ENCODE assay signal across 27 cellular contexts in genomic region chr5:43486353-43486752, GRCh38. TPM values are rescaled to one million over a fixed set of nuclear protein-coding genes. Genes with fewer than 3 reads are reported as not detected.
DNase-seq lines count a peak whose midpoint lies in the region; ATAC-seq and TF ChIP-seq lines count a peak whose summit lies in the region.
"Had no signal": no experiment of that assay in that cellular context is flagged by ENCODE, and none has a peak within 500 bp of the region (broad histone marks: within the 10 kb centered on the region; RNA-seq: fewer than 3 reads in every experiment).

No MANE protein-coding gene starts in this region.

- no peak for TF ChIP-seq CTCF in 22Rv1 (IDR thresholded peaks at IDR 0.05)
- no peak for TF ChIP-seq CTCF in activated CD8-positive, alpha-beta T cell treated with anti-CD3 and anti-CD28 coated beads for 36 hours (IDR thresholded peaks at IDR 0.05)

- H3K27me3 Mint-ChIP-seq in activated CD4-positive, alpha-beta T cell treated with anti-CD3 and anti-CD28 coated beads for 36 hours, result no peaks in the 10 kb centered on the region
- no peaks in the 10 kb centered on the region for H3K27me3 Mint-ChIP-seq in activated CD8-positive, alpha-beta T cell treated with anti-CD3 and anti-CD28 coated beads for 36 hours
- no peaks in the 10 kb centered on the region for H3K27me3 Mint-ChIP-seq in effector memory CD8-positive, alpha-beta T cell
- H3K27me3 Mint-ChIP-seq: type B pancreatic cell had no signal

- H3K36me3 Mint-ChIP-seq in activated CD4-positive, alpha-beta T cell treated with anti-CD3 and anti-CD28 coated beads for 36 hours (ENCODE audit: low read depth), result peaks cover 39% of the 10 kb centered on the region
- peaks cover 45% of the 10 kb centered on the region for H3K36me3 Mint-ChIP-seq in activated CD8-positive, alpha-beta T cell treated with anti-CD3 and anti-CD28 coated beads for 36 hours (ENCODE audit: low read depth)
- H3K36me3 Mint-ChIP-seq in effector memory CD8-positive, alpha-beta T cell (ENCODE audit: insufficient read depth), result peaks cover 17% of the 10 kb centered on the region
- H3K36me3 Mint-ChIP-seq: type B pancreatic cell had no signal

- no peak for ATAC-seq in activated CD4-positive, alpha-beta T cell treated with anti-CD3 and anti-CD28 coated beads for 36 hours
- ATAC-seq in activated CD8-positive, alpha-beta T cell treated with anti-CD3 and anti-CD28 coated beads for 36 hours, result no peak
- ATAC-seq in effector memory CD8-positive, alpha-beta T cell (replicated peaks), result no peak
- ATAC-seq in HG03097 (IDR thresholded peaks at IDR 0.05; ENCODE audit: low FRiP score, unreplicated experiment), result no peak
- ATAC-seq: GM23338, left ventricle myocardium superior, right cardiac atrium had no signal

- H3K27ac Mint-ChIP-seq in activated CD4-positive, alpha-beta T cell treated with anti-CD3 and anti-CD28 coated beads for 36 hours, result peak overlapping the region; percentile 100
- H3K27ac Mint-ChIP-seq in activated CD8-positive, alpha-beta T cell treated with anti-CD3 and anti-CD28 coated beads for 36 hours, result peak overlapping the region; percentile 100
- H3K27ac Mint-ChIP-seq in effector memory CD8-positive, alpha-beta T cell, result peak overlapping the region; percentile 96 to 99

- H3K9me3 Mint-ChIP-seq in activated CD4-positive, alpha-beta T cell treated with anti-CD3 and anti-CD28 coated beads for 36 hours (ENCODE audit: low read depth), result no peaks in the 10 kb centered on the region
- H3K9me3 Mint-ChIP-seq in activated CD8-positive, alpha-beta T cell treated with anti-CD3 and anti-CD28 coated beads for 36 hours, result no peaks in the 10 kb centered on the region
- no peaks in the 10 kb centered on the region for H3K9me3 Mint-ChIP-seq in effector memory CD8-positive, alpha-beta T cell
- H3K9me3 Mint-ChIP-seq: GM23338, nephron progenitor cell, type B pancreatic cell had no signal

- H3K27me3 ChIP-seq in H7 (ENCODE audit: control insufficient read depth, insufficient read depth, low read length), result no peaks in the 10 kb centered on the region
- H3K27me3 ChIP-seq: breast epithelium had no signal

- H3K4me1 Mint-ChIP-seq in activated CD4-positive, alpha-beta T cell treated with anti-CD3 and anti-CD28 coated beads for 36 hours, result peaks cover 31% of the 10 kb centered on the region
- peaks cover 32% of the 10 kb centered on the region for H3K4me1 Mint-ChIP-seq in activated CD8-positive, alpha-beta T cell treated with anti-CD3 and anti-CD28 coated beads for 36 hours (ENCODE audit: low read depth)
- H3K4me1 Mint-ChIP-seq in effector memory CD8-positive, alpha-beta T cell (ENCODE audit: low read depth in 2 of 2), result peaks cover 10 to 29% of the 10 kb centered on the region in 2 donors

- no peak for DNase-seq in activated CD4-positive, alpha-beta T cell treated with anti-CD3 and anti-CD28 coated beads for 36 hours
- no peak for DNase-seq in activated CD4-positive, alpha-beta T cell treated with anti-CD3 and anti-CD28 coated beads for 4 hours
- DNase-seq in activated CD8-positive, alpha-beta T cell treated with anti-CD3 and anti-CD28 coated beads for 36 hours, result no peak
- no peak for DNase-seq in effector memory CD8-positive, alpha-beta T cell
- DNase-seq in H7 (no peak), GDM1 (lab: John Stamatoyannopoulos, UW) (no peak)
- DNase-seq: 8988T; activated CD4-positive, alpha-beta T cell treated with anti-CD3 and anti-CD28 coated beads, Interleukin-2, amount 50 U/mL, for 4 hours; activated T-cell treated with anti-CD3 and anti-CD28 coated beads, Interleukin-2, amount 50 U/mL, for 48 hours; amniotic stem cell; DMS79; KG1; left ventricle myocardium superior; NCI-H1417 treated with DMSO at 0.1 percent for 48 hours; NCI-H2107; NCI-H446 treated with DMSO at 0.1 percent for 48 hours; nephron progenitor cell; right cardiac atrium; stimulated activated CD4-positive, alpha-beta T cell treated with anti-CD3 and anti-CD28 coated beads, Interleukin-12 subunit alpha, Interleukin-12 subunit beta, amount 100 ng/mL, for 4 hours; T-helper 9 cell had no signal

- H3K27ac ChIP-seq in 22Rv1, result 0 out of 2 replicates have a peak overlapping the region, but pooled peaks have one; percentile 84
- H3K27ac ChIP-seq: coronary artery, parathyroid adenoma had no signal

- H3K36me3 ChIP-seq in H7 (replicated peaks; ENCODE audit: control insufficient read depth, insufficient read depth, low read length), result peaks cover 3% of the 10 kb centered on the region
- H3K36me3 ChIP-seq: breast epithelium had no signal

- CTCF ChIA-PET in activated CD4-positive, alpha-beta T cell treated with anti-CD3 and anti-CD28 coated beads for 36 hours (lab: Charles Lee), result interaction anchor here (0.7 to 3.0 kb wide), 9 partner anchors 8 to 536 kb away, joined by 3 to 26 read pairs (median 4); partner anchors contain the start of gene C5orf34
- CTCF ChIA-PET in activated CD8-positive, alpha-beta T cell treated with anti-CD3 and anti-CD28 coated beads for 36 hours (lab: Charles Lee), result interaction anchor here (1.1 to 4.4 kb wide), 4 partner anchors 74 to 444 kb away, joined by 3 to 30 read pairs (median 8); partner anchors contain the start of gene CCL28

- H3K4me3 ChIP-seq in H7 (ENCODE audit: insufficient read depth, low read depth, low read length), result no peak overlapping the region
- H3K4me3 ChIP-seq: breast epithelium, coronary artery, GM23338 had no signal

- H3K4me3 Mint-ChIP-seq in activated CD4-positive, alpha-beta T cell treated with anti-CD3 and anti-CD28 coated beads for 36 hours, result no peak overlapping the region
- H3K4me3 Mint-ChIP-seq in activated CD8-positive, alpha-beta T cell treated with anti-CD3 and anti-CD28 coated beads for 36 hours, result no peak overlapping the region
- no peak overlapping the region for H3K4me3 Mint-ChIP-seq in effector memory CD8-positive, alpha-beta T cell
- H3K4me3 Mint-ChIP-seq: GM23338, nephron progenitor cell had no signal

- intact Hi-C loops in activated CD4-positive, alpha-beta T cell treated with anti-CD3 and anti-CD28 coated beads for 36 hours (cut with DNase I, micrococcal nuclease), result loop anchor here in 1 of 2 experiments (10.0 kb wide), 1 partner anchor 362 kb away; the partner anchor contains the start of gene ZNF131
- intact Hi-C loops in activated CD8-positive, alpha-beta T cell treated with anti-CD3 and anti-CD28 coated beads for 36 hours (cut with micrococcal nuclease), result loop anchor here (10.0 kb wide), 3 partner anchors 172 to 492 kb away; partner anchors contain the start of gene HMGCS1

- POLR2A ChIA-PET in activated CD4-positive, alpha-beta T cell treated with anti-CD3 and anti-CD28 coated beads for 36 hours (lab: Charles Lee), result no interaction called here
- POLR2A ChIA-PET in activated CD8-positive, alpha-beta T cell treated with anti-CD3 and anti-CD28 coated beads for 36 hours (lab: Charles Lee), result interaction anchor here (1.5 kb wide), 1 partner anchor 18 kb away, joined by 4 read pairs; no protein-coding TSS in a partner anchor

RNA-seq across cellular contexts. Expression of gene TMEM267, which starts 2.7 kb away (rescaled TPM):
- 10 to 100 TPM; 15.7 to 17.1 TPM for total RNA-seq in activated CD4-positive, alpha-beta T cell treated with anti-CD3 and anti-CD28 coated beads for 36 hours
- total RNA-seq in activated CD8-positive, alpha-beta T cell treated with anti-CD3 and anti-CD28 coated beads for 36 hours, result 10 to 100 TPM; 14.4 to 20.0 TPM
- total RNA-seq in H7 (2014; rRNA removed; shearing (Covaris generic)), result 5.5 and 6.3 TPM in 2 replicates

RNA-seq across cellular contexts. Expression of gene C5orf34, which starts 28.6 kb away (rescaled TPM):
- total RNA-seq in activated CD4-positive, alpha-beta T cell treated with anti-CD3 and anti-CD28 coated beads for 36 hours, result 10 to 100 TPM; 14.4 to 16.8 TPM
- 10 to 100 TPM in 1 of 2 experiments, 1 to 10 TPM in 1; 9.1 to 10.5 TPM for total RNA-seq in activated CD8-positive, alpha-beta T cell treated with anti-CD3 and anti-CD28 coated beads for 36 hours
- 20.1 and 24.8 TPM in 2 replicates for total RNA-seq in H7 (2014; rRNA removed; shearing (Covaris generic))
